In the genomic region with DNA sequence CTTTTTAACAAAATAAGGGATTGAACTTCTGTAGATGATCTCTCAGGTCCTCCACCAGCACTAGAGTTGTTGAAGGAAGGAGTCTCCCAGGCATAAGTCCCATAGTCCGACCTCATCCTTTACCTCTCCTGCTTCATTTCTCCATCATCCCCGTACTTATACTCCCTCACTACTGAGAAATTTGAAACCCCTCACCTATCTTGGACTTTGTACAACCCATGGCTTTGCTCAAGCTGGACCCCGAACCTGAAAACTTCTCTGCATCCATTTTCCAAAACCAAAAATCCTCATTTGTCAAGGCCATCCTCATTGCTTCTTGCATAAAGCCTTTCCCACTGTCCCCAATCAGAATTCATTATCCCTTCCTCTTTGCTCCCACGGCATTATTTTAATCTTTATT, we compare ENCODE assay signal across 8 cellular contexts. TPM values are rescaled to one million over a fixed set of nuclear protein-coding genes. Genes with fewer than 3 reads are reported as not detected.
A peak's percentile ranks its signal among the peaks of the same experiment; 100 is the strongest.
DNase-seq lines count a peak whose midpoint lies in the region; ATAC-seq and TF ChIP-seq lines count a peak whose summit lies in the region.

No MANE protein-coding gene starts in this region.

- no peak for DNase-seq in activated CD4-positive, alpha-beta T cell treated with anti-CD3 and anti-CD28 coated beads, Interleukin-2, amount 10 ng/mL, durations not matched to agents 24 days and 14 days
- no peak for DNase-seq in activated CD4-positive, alpha-beta T cell treated with anti-CD3 and anti-CD28 coated beads, Interleukin-2, amount 50 U/mL, for 1 hour
- DNase-seq in adipocyte (ENCODE audit: low read depth) (no peak), thoracic aorta (ENCODE audit: low spot score) (no peak)
- DNase-seq in stimulated activated CD4-positive, alpha-beta T cell treated with anti-CD3 and anti-CD28 coated beads, Interleukin-12 subunit alpha, Interleukin-12 subunit beta, amount 100 ng/mL, for 4 hours, result no peak

- ATAC-seq in thoracic aorta (ENCODE audit: insufficient number of reproducible peaks, low FRiP score, low read depth), result no peak
- no peak for ATAC-seq in HG03460 (IDR thresholded peaks at IDR 0.05; ENCODE audit: unreplicated experiment)
- ATAC-seq in GM21825 (IDR thresholded peaks at IDR 0.05; ENCODE audit: unreplicated experiment), result no peak

- no peaks in the 10 kb centered on the region for H3K9me3 Mint-ChIP-seq in activated CD4-positive, alpha-beta T cell treated with anti-CD3 and anti-CD28 coated beads, Interleukin-2, amount 10 ng/mL, durations not matched to agents 24 days and 14 days

- peak overlapping the region; percentile 93 for H3K9ac ChIP-seq in adipocyte (ENCODE audit: low read length)

- H3K4me3 ChIP-seq in adipocyte (ENCODE audit: low read length) (peak overlapping the region; percentile 82), thoracic aorta (peak overlapping the region; percentile 89)

- no peaks in the 10 kb centered on the region for H3K27me3 Mint-ChIP-seq in activated CD4-positive, alpha-beta T cell treated with anti-CD3 and anti-CD28 coated beads, Interleukin-2, amount 10 ng/mL, durations not matched to agents 24 days and 14 days

- H3K36me3 Mint-ChIP-seq in activated CD4-positive, alpha-beta T cell treated with anti-CD3 and anti-CD28 coated beads, Interleukin-2, amount 10 ng/mL, durations not matched to agents 24 days and 14 days (ENCODE audit: low read depth), result peaks cover 12% of the 10 kb centered on the region

- H3K27ac Mint-ChIP-seq in activated CD4-positive, alpha-beta T cell treated with anti-CD3 and anti-CD28 coated beads, Interleukin-2, amount 10 ng/mL, durations not matched to agents 24 days and 14 days, result peak overlapping the region; percentile 97

- H3K27ac ChIP-seq in layer of hippocampus (ENCODE audit: low read depth, low read length) (peak overlapping the region; percentile 98), thoracic aorta (peak overlapping the region; percentile 80 to 88)

- TF ChIP-seq CTCF in thoracic aorta (IDR thresholded peaks at IDR 0.05), result no peak

- H3K27me3 ChIP-seq in adipocyte (replicated peaks; ENCODE audit: control insufficient read depth, insufficient read depth, low read length) (no peaks in the 10 kb centered on the region), layer of hippocampus (ENCODE audit: control insufficient read depth, insufficient read depth, low read length) (no peaks in the 10 kb centered on the region), thoracic aorta (replicated peaks; ENCODE audit: insufficient read depth) (no peaks in the 10 kb centered on the region)

- H3K9me3 ChIP-seq in adipocyte (ENCODE audit: control insufficient read depth, low read length) (no peaks in the 10 kb centered on the region), thoracic aorta (no peaks in the 10 kb centered on the region)

- H3K4me3 Mint-ChIP-seq in activated CD4-positive, alpha-beta T cell treated with anti-CD3 and anti-CD28 coated beads, Interleukin-2, amount 10 ng/mL, durations not matched to agents 24 days and 14 days, result peak overlapping the region; percentile 88

- peaks cover 11% of the 10 kb centered on the region for H3K4me1 ChIP-seq in adipocyte (ENCODE audit: control insufficient read depth, insufficient read depth, low read length)
- H3K4me1 ChIP-seq in thoracic aorta (ENCODE audit: control insufficient read depth in 1 of 2, low read depth in 2 of 2), result peaks cover 4 to 5% of the 10 kb centered on the region in 2 donors

- peaks cover 6% of the 10 kb centered on the region for H3K36me3 ChIP-seq in adipocyte (ENCODE audit: control insufficient read depth, insufficient read depth, low read length, severe bottlenecking)
- H3K36me3 ChIP-seq in thoracic aorta, result no peaks in the 10 kb centered on the region

- intact Hi-C loops in activated CD4-positive, alpha-beta T cell treated with anti-CD3 and anti-CD28 coated beads, Interleukin-2, amount 10 ng/mL, durations not matched to agents 24 days and 14 days (cut with micrococcal nuclease), result loop anchor here (5.0 kb wide), 1 partner anchor 504 kb away; a partner anchor contains a TSS

- H3K4me1 Mint-ChIP-seq in activated CD4-positive, alpha-beta T cell treated with anti-CD3 and anti-CD28 coated beads, Interleukin-2, amount 10 ng/mL, durations not matched to agents 24 days and 14 days, result peaks cover 20% of the 10 kb centered on the region

RNA-seq across cellular contexts. Expression of a gene that starts 0.5 kb away (rescaled TPM):
- 20.7 and 22.8 TPM in 2 replicates for total RNA-seq in activated CD4-positive, alpha-beta T cell treated with anti-CD3 and anti-CD28 coated beads, Interleukin-2, amount 10 ng/mL, durations not matched to agents 24 days and 14 days
- 10 to 100 TPM; 10.3 to 14.5 TPM for total RNA-seq in thoracic aorta

RNA-seq across cellular contexts. Expression of a gene that starts 8.7 kb away (rescaled TPM):
- 1.8 and 2.3 TPM in 2 replicates for total RNA-seq in activated CD4-positive, alpha-beta T cell treated with anti-CD3 and anti-CD28 coated beads, Interleukin-2, amount 10 ng/mL, durations not matched to agents 24 days and 14 days
- 1 to 10 TPM; 1.4 to 3.4 TPM for total RNA-seq in thoracic aorta

RNA-seq across cellular contexts. Expression of a gene that starts 15.6 kb away (rescaled TPM):
- 62.0 and 62.6 TPM in 2 replicates for total RNA-seq in activated CD4-positive, alpha-beta T cell treated with anti-CD3 and anti-CD28 coated beads, Interleukin-2, amount 10 ng/mL, durations not matched to agents 24 days and 14 days
- 10 to 100 TPM; 31.9 to 51.0 TPM for total RNA-seq in thoracic aorta

RNA-seq across cellular contexts. Expression of a gene that starts 17.0 kb away (rescaled TPM):
- 54.1 and 57.4 TPM in 2 replicates for total RNA-seq in activated CD4-positive, alpha-beta T cell treated with anti-CD3 and anti-CD28 coated beads, Interleukin-2, amount 10 ng/mL, durations not matched to agents 24 days and 14 days
- 10 to 100 TPM; 43.8 to 58.6 TPM for total RNA-seq in thoracic aorta

RNA-seq across cellular contexts. Expression of a gene that starts 45.5 kb away (rescaled TPM):
- 36.7 and 37.4 TPM in 2 replicates for total RNA-seq in activated CD4-positive, alpha-beta T cell treated with anti-CD3 and anti-CD28 coated beads, Interleukin-2, amount 10 ng/mL, durations not matched to agents 24 days and 14 days
- 10 to 100 TPM; 21.7 to 83.8 TPM for total RNA-seq in thoracic aorta
